ENCODE assay signal across 18 cellular contexts in genomic region chr2:206150168-206150567, GRCh38.
"Had no signal": no experiment of that assay in that cellular context is flagged by ENCODE, and none has a peak within 500 bp of the region (broad histone marks: within the 10 kb centered on the region; RNA-seq: fewer than 3 reads in every experiment).

No MANE protein-coding gene starts in this region.

- H3K9me3 ChIP-seq: heart right ventricle, prostate gland, spleen had no signal

- H3K9me3 Mint-ChIP-seq: activated CD4-positive, alpha-beta T cell treated with anti-CD3 and anti-CD28 coated beads, Interleukin-2, amount 10 ng/mL, durations not matched to agents 7 days and 5 days; activated naive CD8-positive, alpha-beta T cell treated with anti-CD3 and anti-CD28 coated beads, Interleukin-2, amount 10 ng/mL, durations not matched to agents 7 days and 5 days; naive thymus-derived CD4-positive, alpha-beta T cell; type B pancreatic cell had no signal

- ATAC-seq: heart right ventricle; naive thymus-derived CD4-positive, alpha-beta T cell; sciatic nerve; SK-N-SH treated with all-trans-retinoic acid at 6 μM for 48 hours had no signal

- H3K4me3 ChIP-seq: heart right ventricle, prostate gland, spleen had no signal

- H3K4me3 Mint-ChIP-seq: activated CD4-positive, alpha-beta T cell treated with anti-CD3 and anti-CD28 coated beads, Interleukin-2, amount 10 ng/mL, durations not matched to agents 7 days and 5 days; activated naive CD8-positive, alpha-beta T cell treated with anti-CD3 and anti-CD28 coated beads, Interleukin-2, amount 10 ng/mL, durations not matched to agents 7 days and 5 days; naive thymus-derived CD4-positive, alpha-beta T cell; type B pancreatic cell had no signal

- H3K27ac ChIP-seq: heart right ventricle, prostate gland, spleen had no signal

- H3K4me1 ChIP-seq: prostate gland had no signal

- DNase-seq: activated CD4-positive, alpha-beta T cell treated with anti-CD3 and anti-CD28 coated beads, Interleukin-2, amount 10 ng/mL, durations not matched to agents 7 days and 5 days; activated CD4-positive, CD25-positive, alpha-beta regulatory T cell; activated effector memory CD4-positive, alpha-beta T cell treated with anti-CD3 and anti-CD28 coated beads, Interleukin-2, amount 50 U/mL, for 16 hours; activated naive CD8-positive, alpha-beta T cell treated with anti-CD3 and anti-CD28 coated beads, Interleukin-2, amount 10 ng/mL, durations not matched to agents 7 days and 5 days; activated T-cell treated with anti-CD3 and anti-CD28 coated beads, Interleukin-2, amount 50 U/mL, for 1 hour; aorta; heart right ventricle; islet precursor cell; midbrain; naive thymus-derived CD4-positive, alpha-beta T cell; nucleus accumbens; spleen; stimulated activated CD4-positive, alpha-beta T cell treated with anti-CD3 and anti-CD28 coated beads, Interleukin-1b, Interleukin-23, amount 100 ng/mL, for 48 hours; stimulated activated naive CD4-positive, alpha-beta T cell had no signal

- H3K27me3 ChIP-seq: heart right ventricle, spleen had no signal

- H3K27me3 Mint-ChIP-seq: activated CD4-positive, alpha-beta T cell treated with anti-CD3 and anti-CD28 coated beads, Interleukin-2, amount 10 ng/mL, durations not matched to agents 7 days and 5 days; activated naive CD8-positive, alpha-beta T cell treated with anti-CD3 and anti-CD28 coated beads, Interleukin-2, amount 10 ng/mL, durations not matched to agents 7 days and 5 days; naive thymus-derived CD4-positive, alpha-beta T cell; type B pancreatic cell had no signal

- H3K27ac Mint-ChIP-seq: type B pancreatic cell had no signal
